16 cellular contexts compared by ENCODE assay signal in genomic region chr7:129495987-129496386, GRCh38. TPM values are rescaled to one million over a fixed set of nuclear protein-coding genes. Genes with fewer than 3 reads are reported as not detected.
"Had no signal": no experiment of that assay in that cellular context is flagged by ENCODE, and none has a peak within 500 bp of the region (broad histone marks: within the 10 kb centered on the region; RNA-seq: fewer than 3 reads in every experiment).

No MANE protein-coding gene starts in this region.

- H3K27ac ChIP-seq: thyroid gland had no signal

- H3K27me3 Mint-ChIP-seq: activated B cell treated with CpG ODN at 0.5 μM for 24 hours; activated naive CD8-positive, alpha-beta T cell; central memory CD8-positive, alpha-beta T cell; effector memory CD8-positive, alpha-beta T cell had no signal

- DNase-seq: activated B cell treated with CpG ODN at 0.5 μM for 24 hours; activated CD4-positive, alpha-beta T cell treated with anti-CD3 and anti-CD28 coated beads, Interleukin-2, amount 50 U/mL, for 4 hours; activated effector memory CD4-positive, alpha-beta T cell treated with Interleukin-2 at 50 U/mL for 16 hours; amygdala; effector memory CD8-positive, alpha-beta T cell; erythroblast; hippocampal formation; kidney glomerular epithelial cell; naive B cell; posterior cingulate gyrus; thyroid gland had no signal

- H3K9me3 ChIP-seq: thyroid gland had no signal

- ATAC-seq: effector memory CD8-positive, alpha-beta T cell had no signal

- H3K36me3 Mint-ChIP-seq: activated naive CD8-positive, alpha-beta T cell; brain; naive B cell had no signal

- H3K27ac Mint-ChIP-seq: activated B cell treated with CpG ODN at 0.5 μM for 24 hours; activated naive CD8-positive, alpha-beta T cell had no signal

- H3K4me3 ChIP-seq: thyroid gland had no signal

- H3K27me3 ChIP-seq: thyroid gland had no signal

- H3K4me3 Mint-ChIP-seq: activated B cell treated with CpG ODN at 0.5 μM for 24 hours; activated naive CD8-positive, alpha-beta T cell; central memory CD8-positive, alpha-beta T cell; effector memory CD8-positive, alpha-beta T cell; naive B cell had no signal

- H3K4me1 ChIP-seq: thyroid gland had no signal

- H3K36me3 ChIP-seq: thyroid gland had no signal

- H3K9me3 Mint-ChIP-seq: activated B cell treated with CpG ODN at 0.5 μM for 24 hours; brain; central memory CD8-positive, alpha-beta T cell; effector memory CD8-positive, alpha-beta T cell; naive B cell had no signal

RNA-seq across cellular contexts. Expression of gene SMKR1, which starts 6.3 kb away (rescaled TPM):
- total RNA-seq: liver, skeletal muscle tissue had no signal
- polyA plus RNA-seq: liver had no signal
